Comparison of ENCODE assay signal across 8 cellular contexts in genomic region chr2:191165190-191165643, GRCh38. TPM values are rescaled to one million over a fixed set of nuclear protein-coding genes. Genes with fewer than 3 reads are reported as not detected.
A peak's percentile ranks its signal among the peaks of the same experiment; 100 is the strongest.
DNase-seq lines count a peak whose midpoint lies in the region; ATAC-seq and TF ChIP-seq lines count a peak whose summit lies in the region.

No MANE protein-coding gene starts in this region.

- POLR2A ChIA-PET in HEK293 (lab: Yijun Ruan, JAX): no interaction called here

- H3K4me1 ChIP-seq in HEK293 (ENCODE audit: control insufficient read depth, insufficient read depth, low read length) (peaks cover 10% of the 10 kb centered on the region; the same call in 1 of the 2 replicates), cardiac muscle cell (ENCODE audit: low read depth) (peaks cover 21% of the 10 kb centered on the region)

- H3K36me3 ChIP-seq in HEK293 (ENCODE audit: control insufficient read depth in 2 of 2, insufficient read depth in 1 of 2, low read length in 2 of 2) (no peaks in the 10 kb centered on the region), cardiac muscle cell (no peaks in the 10 kb centered on the region)

- no peak overlapping the region for H3K4me3 Mint-ChIP-seq in activated naive CD4-positive, alpha-beta T cell treated with anti-CD3 and anti-CD28 coated beads, Interleukin-2, amount 10 ng/mL, durations not matched to agents 7 days and 5 days

- no peak overlapping the region for H3K4me3 ChIP-seq in HEK293 (ENCODE audit: low read depth, low read length)
- H3K4me3 ChIP-seq in cardiac muscle cell: no peak overlapping the region

- DNase-seq in A172 (ENCODE audit: low spot score) (peak; percentile 64), ELF-1 (ENCODE audit: low read depth, low spot score) (peak; percentile 47), NCI-H1930 (lab: John Stamatoyannopoulos, UW) (peak; percentile 2 to 6), cardiac muscle cell (ENCODE audit: low read depth in 1 of 2, low spot score in 1 of 2) (peak; percentile 58 to 76), renal cortical epithelial cell (ENCODE audit: low read depth) (peak; percentile 65)
- peak; percentile 24 for DNase-seq in activated naive CD4-positive, alpha-beta T cell treated with anti-CD3 and anti-CD28 coated beads, Interleukin-2, amount 10 ng/mL, durations not matched to agents 7 days and 5 days

- H3K27ac Mint-ChIP-seq in activated naive CD4-positive, alpha-beta T cell treated with anti-CD3 and anti-CD28 coated beads, Interleukin-2, amount 10 ng/mL, durations not matched to agents 7 days and 5 days: no peak overlapping the region

- peaks cover 12% of the 10 kb centered on the region for H3K4me1 Mint-ChIP-seq in activated naive CD4-positive, alpha-beta T cell treated with anti-CD3 and anti-CD28 coated beads, Interleukin-2, amount 10 ng/mL, durations not matched to agents 7 days and 5 days

- peaks cover 10% of the 10 kb centered on the region for H3K27me3 Mint-ChIP-seq in activated naive CD4-positive, alpha-beta T cell treated with anti-CD3 and anti-CD28 coated beads, Interleukin-2, amount 10 ng/mL, durations not matched to agents 7 days and 5 days

- H3K27ac ChIP-seq in HEK293 (ENCODE audit: extremely low read depth, low read depth, low read length) (no peak overlapping the region), cardiac muscle cell (no peak overlapping the region)

- H3K9me3 ChIP-seq in HEK293 (ENCODE audit: control insufficient read depth, insufficient read depth, low read depth, low read length): no peaks in the 10 kb centered on the region
- H3K9me3 ChIP-seq in cardiac muscle cell (ENCODE audit: low read depth): no peaks in the 10 kb centered on the region

- H3K27me3 ChIP-seq in cardiac muscle cell: no peaks in the 10 kb centered on the region

- ATAC-seq in GM19023 (IDR thresholded peaks at IDR 0.05; ENCODE audit: unreplicated experiment): no peak

- no peaks in the 10 kb centered on the region for H3K36me3 Mint-ChIP-seq in activated naive CD4-positive, alpha-beta T cell treated with anti-CD3 and anti-CD28 coated beads, Interleukin-2, amount 10 ng/mL, durations not matched to agents 7 days and 5 days

- TF ChIP-seq CTCF in HEK293 (tag by site-specific recombination; IDR thresholded peaks at IDR 0.05) (no peak), cardiac muscle cell (IDR thresholded peaks at IDR 0.05; ENCODE audit: low read depth, low read length) (peak; percentile 65)

- no peaks in the 10 kb centered on the region for H3K9me3 Mint-ChIP-seq in activated naive CD4-positive, alpha-beta T cell treated with anti-CD3 and anti-CD28 coated beads, Interleukin-2, amount 10 ng/mL, durations not matched to agents 7 days and 5 days

- CTCF ChIA-PET in HEK293 (lab: Yijun Ruan, JAX): interaction anchor here (0.6 to 5.1 kb wide), 23 partner anchors 10 to 650 kb away, joined by 3 to 54 read pairs (median 4); no protein-coding TSS in a partner anchor
- CTCF ChIA-PET in activated naive CD4-positive, alpha-beta T cell treated with anti-CD3 and anti-CD28 coated beads, Interleukin-2, amount 10 ng/mL, durations not matched to agents 7 days and 5 days (lab: Charles Lee): interaction anchor here (0.7 to 23.2 kb wide), 18 partner anchors 10 to 997 kb away, joined by 3 to 689 read pairs (median 5); no protein-coding TSS in a partner anchor

TF ChIP-seq in HEK293, 187 proteins besides CTCF, POLR2A, EP300 and RAD21:
- TF ChIP-seq ZNF629 (tag by site-specific recombination; IDR thresholded peaks at IDR 0.05): no peak
- TF ChIP-seq BCL6B (tag by site-specific recombination; IDR thresholded peaks at IDR 0.05): no peak
- TF ChIP-seq PRDM1 (tag by site-specific recombination; IDR thresholded peaks at IDR 0.05): 0 out of 2 replicates have a peak, but pooled peaks have one; percentile 15
- TF ChIP-seq ZNF654 (tag by site-specific recombination; IDR thresholded peaks at IDR 0.05; ENCODE audit: low read depth): peak; percentile 39; the same call in 1 of the 2 replicates

RNA-seq across cellular contexts. Expression of gene STAT4, which starts 14.4 kb away (rescaled TPM):
- 0.55 and 0.93 TPM in 2 replicates for total RNA-seq in A172 (2014; rRNA removed; shearing (Covaris generic))
- 0.32 and 0.45 TPM in 2 replicates for total RNA-seq in cardiac muscle cell
- 0.31 and 0.87 TPM in 2 replicates for polyA plus RNA-seq in cardiac muscle cell
- 0.52 and 3.0 TPM in 2 replicates for total RNA-seq in renal cortical epithelial cell

Comparison
In these comparisons a context has a peak if more than half of its experiments do, and no peak if none do; other contexts are left out.
1. DNase-seq: peak in every context shown above with its lines; median percentile 67 in cardiac muscle cell; 65 in renal cortical epithelial cell; 64 in A172; 47 in ELF-1; 24 in activated naive CD4-positive, alpha-beta T cell treated with anti-CD3 and anti-CD28 coated beads, Interleukin-2, amount 10 ng/mL, durations not matched to agents 7 days and 5 days; 4 in NCI-H1930.